In genomic region chr7:37208528-37208927, GRCh38 we compare ENCODE assay signal across 8 cellular contexts.
DNase-seq lines count a peak whose midpoint lies in the region; ATAC-seq, FAIRE-seq and TF ChIP-seq lines count a peak whose summit lies in the region.

No MANE protein-coding gene starts in this region.

- peak in 5 of 11 experiments; percentile 43 to 68 (median 50) for TF ChIP-seq CTCF in spleen (IDR thresholded peaks at IDR 0.05 in 8 of 11, conservative IDR thresholded peaks at IDR 0.05 in 3 of 11)

- peak; percentile 46 for DNase-seq in D341Med (ENCODE audit: low spot score)
- peak; percentile 25 for DNase-seq in GM19239 (ENCODE audit: insufficient read length, low spot score)
- DNase-seq in NOMO-1 treated with dmso at 0.1 percent for 144 hours (lab: John Stamatoyannopoulos, UW; ENCODE audit: unreplicated experiment) = peak; percentile 1
- DNase-seq in astrocyte of the hippocampus (ENCODE audit: low read depth, low spot score) = peak; percentile 77
- DNase-seq in iris pigment epithelial cell (ENCODE audit: low read depth) = peak; percentile 93
- DNase-seq in spleen = no peak
- DNase-seq in activated effector memory CD4-positive, alpha-beta T cell treated with anti-CD3 and anti-CD28 coated beads, Interleukin-2, amount 50 U/mL, for 16 hours = no peak

- peak; percentile 68 for ATAC-seq in HG03342 (IDR thresholded peaks at IDR 0.05; ENCODE audit: unreplicated experiment)

- H3K9me3 ChIP-seq in spleen = no peaks in the 10 kb centered on the region

- intact Hi-C loops in spleen (cut with DNase I; ENCODE audit: low total_unique reads) = loop anchor here (2.0 kb wide), 1 partner anchor 624 kb away; no protein-coding TSS in a partner anchor

- H3K36me3 ChIP-seq in spleen = peaks cover 0 to 95% (median 42%) of the 10 kb centered on the region in 6 donors

- H3K4me1 ChIP-seq in spleen = peaks cover 6 to 50% (median 31%) of the 10 kb centered on the region in 6 donors

- peak overlapping the region in 7 of 8 donors; percentile 2 to 67 (median 56) for H3K27ac ChIP-seq in spleen

- no peak overlapping the region for H3K4me3 ChIP-seq in spleen

- no peak for TF ChIP-seq POLR2A in spleen (IDR thresholded peaks at IDR 0.05)

- H3K27me3 ChIP-seq in spleen (replicated peaks in 1 of 7) = no peaks in the 10 kb centered on the region

- FAIRE-seq in GM19239 (lab: Jason Lieb, UNC) = peak; percentile 78

- WGBS in spleen, 5 donors = 6 to 18% (median 12%) methylated on average over 5 of the region's 5 CpGs

Comparison
In these comparisons a context has a peak if more than half of its experiments do, and no peak if none do; other contexts are left out.
1. DNase-seq: peak in D341Med (single experiment), GM19239 (single experiment), NOMO-1 treated with dmso at 0.1 percent for 144 hours (single experiment), astrocyte of the hippocampus (single experiment) and iris pigment epithelial cell (single experiment); none in spleen (single experiment) and activated effector memory CD4-positive, alpha-beta T cell treated with anti-CD3 and anti-CD28 coated beads, Interleukin-2, amount 50 U/mL, for 16 hours (single experiment).